In genomic region chr10:50403074-50403473, GRCh38 we compare ENCODE assay signal across 19 cellular contexts.
DNase-seq lines count a peak whose midpoint lies in the region; ATAC-seq and TF ChIP-seq lines count a peak whose summit lies in the region.
"Had no signal": no experiment of that assay in that cellular context is flagged by ENCODE, and none has a peak within 500 bp of the region (broad histone marks: within the 10 kb centered on the region; RNA-seq: fewer than 3 reads in every experiment).

No MANE protein-coding gene starts in this region.

- peaks cover 19% of the 10 kb centered on the region for H3K36me3 Mint-ChIP-seq in CD4-positive, CD25-positive, alpha-beta regulatory T cell

- intact Hi-C loops in PC-9 (cut with micrococcal nuclease; ENCODE audit: unreplicated experiment) (no loop called here), mucosa of descending colon (cut with DNase I, micrococcal nuclease) (no loop called here), ascending aorta (cut with DNase I) (no loop called here)

- H3K4me2 ChIP-seq in PC-9, result peak overlapping the region; percentile 70

- H4K20me1 ChIP-seq in PC-9 (ENCODE audit: insufficient read depth), result no peaks in the 10 kb centered on the region; the same call in 1 of the 2 replicates

- peak overlapping the region; percentile 58 for H3K4me3 ChIP-seq in CD4-positive, CD25-positive, alpha-beta regulatory T cell (ENCODE audit: low read depth, low read length)
- H3K4me3 ChIP-seq in PC-9, result no peak overlapping the region
- H3K4me3 ChIP-seq in fibroblast of villous mesenchyme (ENCODE audit: low read depth, low read length), result no peak overlapping the region
- no peak overlapping the region for H3K4me3 ChIP-seq in mucosa of descending colon
- H3K4me3 ChIP-seq in ascending aorta, result no peak overlapping the region
- H3K4me3 ChIP-seq: BLaER1 treated with 17β-estradiol and CSF1 and Interleukin-3, amounts not matched to agents 10 nM and 100 nM had no signal

- peaks cover 10% of the 10 kb centered on the region for H3K36me3 ChIP-seq in CD4-positive, CD25-positive, alpha-beta regulatory T cell (ENCODE audit: control insufficient read depth, insufficient read depth, low read length)
- H3K36me3 ChIP-seq in PC-9 (ENCODE audit: low read depth), result peaks cover 10% of the 10 kb centered on the region
- no peaks in the 10 kb centered on the region for H3K36me3 ChIP-seq in mucosa of descending colon (ENCODE audit: low read depth)
- no peaks in the 10 kb centered on the region for H3K36me3 ChIP-seq in ascending aorta

- no peak for ATAC-seq in CD4-positive, CD25-positive, alpha-beta regulatory T cell (ENCODE audit: low read depth in 2 of 2)
- peak; percentile 21 for ATAC-seq in mucosa of descending colon
- ATAC-seq: HCT116 had no signal

- H3K4me1 ChIP-seq in CD4-positive, CD25-positive, alpha-beta regulatory T cell (ENCODE audit: control insufficient read depth, insufficient read depth, low read length, poor library complexity, severe bottlenecking), result peaks cover 51% of the 10 kb centered on the region
- H3K4me1 ChIP-seq in PC-9 (replicated peaks; ENCODE audit: insufficient read depth) (peaks cover 68% of the 10 kb centered on the region), mucosa of descending colon (ENCODE audit: low read depth) (no peaks in the 10 kb centered on the region), ascending aorta (no peaks in the 10 kb centered on the region)

- peaks cover 48 to 94% (median 76%) of the 10 kb centered on the region in 4 donors for H3K4me1 Mint-ChIP-seq in CD4-positive, CD25-positive, alpha-beta regulatory T cell

- no peaks in the 10 kb centered on the region for H3K9me2 ChIP-seq in PC-9 (ENCODE audit: insufficient read depth)

- peak overlapping the region in 2 of 3 donors; percentile 57 to 60 for H3K27ac Mint-ChIP-seq in CD4-positive, CD25-positive, alpha-beta regulatory T cell
- H3K27ac Mint-ChIP-seq: B cell, HFFc6 had no signal

- H3F3A ChIP-seq in PC-9 (ENCODE audit: insufficient read depth, low read depth), result peaks cover 41% of the 10 kb centered on the region

- no peak for DNase-seq in CD4-positive, CD25-positive, alpha-beta regulatory T cell
- DNase-seq in PC-9, result no peak
- DNase-seq in fibroblast of villous mesenchyme (ENCODE audit: low read depth), result peak; percentile 63
- no peak for DNase-seq in mucosa of descending colon
- DNase-seq in activated CD8-positive, alpha-beta memory T cell treated with anti-CD3 and anti-CD28 coated beads, Interleukin-2, amount 50 U/mL, for 4 hours, result no peak
- no peak for DNase-seq in stimulated activated CD4-positive, alpha-beta T cell treated with anti-CD3 and anti-CD28 coated beads, Interleukin-1b, Interleukin-23, amount 100 ng/mL, for 48 hours
- DNase-seq in NCI-H69 (lab: John Stamatoyannopoulos, UW), result no peak
- DNase-seq in ascending aorta (ENCODE audit: low spot score in 2 of 2), result no peak
- DNase-seq: 8988T; CD8-positive, alpha-beta memory T cell; COR-L47; DMS 273 treated with DMSO at 0.1 percent for 48 hours; GOT3; H7; HFFc6 had no signal

- H3K27ac ChIP-seq in CD4-positive, CD25-positive, alpha-beta regulatory T cell (ENCODE audit: insufficient read depth, low read length, poor library complexity, severe bottlenecking), result peak overlapping the region; percentile 55
- H3K27ac ChIP-seq in PC-9, result peak overlapping the region; percentile 93
- no peak overlapping the region for H3K27ac ChIP-seq in ascending aorta
- H3K27ac ChIP-seq: BLaER1 treated with 17β-estradiol and CSF1 and Interleukin-3, amounts not matched to agents 10 nM and 100 nM; HL-60 had no signal

- TF ChIP-seq CTCF in PC-9 (conservative IDR thresholded peaks at IDR 0.05) (no peak), fibroblast of villous mesenchyme (IDR thresholded peaks at IDR 0.05; ENCODE audit: insufficient read depth, low read depth, low read length) (no peak), mucosa of descending colon (IDR thresholded peaks at IDR 0.05) (no peak), ascending aorta (IDR thresholded peaks at IDR 0.05) (no peak)

- peaks cover 0 to 4% of the 10 kb centered on the region in 2 experiments for H3K9me3 ChIP-seq in CD4-positive, CD25-positive, alpha-beta regulatory T cell (ENCODE audit: control insufficient read depth in 2 of 2, low read length in 2 of 2)
- no peaks in the 10 kb centered on the region for H3K9me3 ChIP-seq in PC-9 (ENCODE audit: insufficient read depth, low read depth)
- H3K9me3 ChIP-seq in mucosa of descending colon, result no peaks in the 10 kb centered on the region
- H3K9me3 ChIP-seq in ascending aorta, result peaks cover 0 to 8% of the 10 kb centered on the region in 2 donors

- H2AFZ ChIP-seq in PC-9, result no peak overlapping the region

- POLR2A ChIA-PET in PC-9 (lab: Charles Lee; ENCODE audit: unreplicated experiment), result no interaction called here

- H3K27me3 ChIP-seq in CD4-positive, CD25-positive, alpha-beta regulatory T cell (ENCODE audit: control insufficient read depth, insufficient read depth, low read length), result no peaks in the 10 kb centered on the region
- no peaks in the 10 kb centered on the region for H3K27me3 ChIP-seq in PC-9 (ENCODE audit: insufficient read depth, low read depth)
- H3K27me3 ChIP-seq in ascending aorta, result no peaks in the 10 kb centered on the region
- H3K27me3 ChIP-seq: BLaER1 treated with 17β-estradiol and CSF1 and Interleukin-3, amounts not matched to agents 10 nM and 100 nM had no signal

- peaks cover 93% of the 10 kb centered on the region for H3K79me2 ChIP-seq in PC-9 (ENCODE audit: low read depth)

- H3K27me3 Mint-ChIP-seq in CD4-positive, CD25-positive, alpha-beta regulatory T cell, result no peaks in the 10 kb centered on the region
- H3K27me3 Mint-ChIP-seq: B cell; CD8-positive, alpha-beta memory T cell had no signal

- H3K4me3 Mint-ChIP-seq in CD4-positive, CD25-positive, alpha-beta regulatory T cell, result peak overlapping the region; percentile 8 to 46 (median 39)
- H3K4me3 Mint-ChIP-seq: B cell; CD8-positive, alpha-beta memory T cell; HFFc6 had no signal

- CTCF ChIA-PET in PC-9 (lab: Charles Lee), result no interaction called here

- peaks cover 0 to 8% (median 2%) of the 10 kb centered on the region in 7 donors for H3K9me3 Mint-ChIP-seq in CD4-positive, CD25-positive, alpha-beta regulatory T cell
- H3K9me3 Mint-ChIP-seq: HFFc6 had no signal

- BruUV-seq in PC-9 (replicated peaks; lab: Mats Ljungman, UMichigan), result no TSS peak

Comparison
In these comparisons a context has a peak if more than half of its experiments do, and no peak if none do; other contexts are left out.
1. H3K27ac ChIP-seq: peak in CD4-positive, CD25-positive, alpha-beta regulatory T cell (single experiment) and PC-9 (single experiment); none in ascending aorta (0 of 2).